22 cellular contexts compared by ENCODE assay signal in the genomic region with DNA sequence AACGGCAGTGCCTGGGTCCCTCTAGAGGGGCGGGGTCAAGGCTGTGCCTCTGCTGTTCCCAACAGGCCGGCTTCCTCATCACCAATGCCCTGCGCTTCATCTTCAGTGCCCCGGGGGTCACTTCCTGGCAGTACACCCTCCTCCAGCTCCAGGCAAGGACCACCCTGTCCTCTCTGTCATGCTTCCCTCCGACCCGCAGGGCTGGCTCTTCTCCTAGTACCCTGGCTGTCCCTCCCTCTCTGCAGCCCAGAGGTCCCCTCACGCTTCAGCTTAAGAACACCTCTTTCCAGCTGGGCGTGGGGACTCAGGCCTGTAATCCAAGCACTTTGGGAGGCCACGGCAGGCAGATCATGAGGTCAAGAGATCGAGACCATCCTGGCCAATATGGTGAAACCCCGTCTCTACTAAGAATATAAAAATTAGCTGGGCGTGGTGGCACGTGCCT. TPM values are rescaled to one million over a fixed set of nuclear protein-coding genes. Genes with fewer than 3 reads are reported as not detected.
DNase-seq lines count a peak whose midpoint lies in the region; ATAC-seq and TF ChIP-seq lines count a peak whose summit lies in the region.
"Had no signal": no experiment of that assay in that cellular context is flagged by ENCODE, and none has a peak within 500 bp of the region (broad histone marks: within the 10 kb centered on the region; RNA-seq: fewer than 3 reads in every experiment).

No MANE protein-coding gene starts in this region.

- TF ChIP-seq CTCF in Peyer's patch (IDR thresholded peaks at IDR 0.05) (no peak), transverse colon (IDR thresholded peaks at IDR 0.05) (no peak)

- POLR2A ChIA-PET in naive thymus-derived CD4-positive, alpha-beta T cell (lab: Charles Lee), result no interaction called here

- H3K9me3 ChIP-seq in right cardiac atrium (ENCODE audit: control insufficient read depth, low read length) (no peaks in the 10 kb centered on the region), Peyer's patch (no peaks in the 10 kb centered on the region), transverse colon (no peaks in the 10 kb centered on the region)
- no peaks in the 10 kb centered on the region for H3K9me3 ChIP-seq in naive thymus-derived CD4-positive, alpha-beta T cell (ENCODE audit: control insufficient read depth in 2 of 3, low read length in 3 of 3)
- H3K9me3 ChIP-seq: adrenal gland, esophagus squamous epithelium had no signal

- no peak overlapping the region for H3K4me3 ChIP-seq in right cardiac atrium (ENCODE audit: low read length)
- no peak overlapping the region for H3K4me3 ChIP-seq in Peyer's patch
- no peak overlapping the region for H3K4me3 ChIP-seq in naive thymus-derived CD4-positive, alpha-beta T cell (ENCODE audit: low read length)
- no peak overlapping the region for H3K4me3 ChIP-seq in transverse colon
- H3K4me3 ChIP-seq: adrenal gland, esophagus squamous epithelium, neural progenitor cell had no signal

- TF ChIP-seq EP300 in transverse colon (IDR thresholded peaks at IDR 0.05; ENCODE audit: low read depth), result no peak

- no peaks in the 10 kb centered on the region for H3K27me3 Mint-ChIP-seq in naive thymus-derived CD4-positive, alpha-beta T cell
- H3K27me3 Mint-ChIP-seq: progenitor cell of endocrine pancreas had no signal

- no peaks in the 10 kb centered on the region for H3K9me3 Mint-ChIP-seq in naive thymus-derived CD4-positive, alpha-beta T cell
- H3K9me3 Mint-ChIP-seq: neural progenitor cell, WTC11 had no signal

- ATAC-seq in Right ventricle myocardium inferior (no peak), right cardiac atrium (no peak)
- no peak for ATAC-seq in naive thymus-derived CD4-positive, alpha-beta T cell
- ATAC-seq: WTC11 had no signal

- H3K4me1 ChIP-seq in right cardiac atrium (ENCODE audit: control insufficient read depth, insufficient read depth, low read length) (peaks cover 8% of the 10 kb centered on the region), Peyer's patch (peaks cover 0 to 33% (median 6%) of the 10 kb centered on the region in 4 donors), transverse colon (peaks cover 0 to 29% (median 12%) of the 10 kb centered on the region in 4 donors)
- H3K4me1 ChIP-seq in naive thymus-derived CD4-positive, alpha-beta T cell (ENCODE audit: control insufficient read depth in 2 of 2, insufficient read depth in 2 of 2, low read length in 2 of 2), result peaks cover 16 to 25% of the 10 kb centered on the region in 2 donors
- H3K4me1 ChIP-seq: neural progenitor cell had no signal

- peaks cover 0 to 21% (median 11%) of the 10 kb centered on the region in 5 donors for H3K36me3 Mint-ChIP-seq in naive thymus-derived CD4-positive, alpha-beta T cell

- CTCF ChIA-PET in naive thymus-derived CD4-positive, alpha-beta T cell (lab: Charles Lee), result interaction anchor here (1.0 to 1.3 kb wide), 2 partner anchors 33 to 378 kb away, joined by 3 to 4 read pairs; a partner anchor contains a TSS

- TF ChIP-seq POLR2A in Peyer's patch (IDR thresholded peaks at IDR 0.05) (no peak), transverse colon (IDR thresholded peaks at IDR 0.05) (no peak)

- H3K36me3 ChIP-seq in Peyer's patch, result peaks cover 0 to 41% (median 0%) of the 10 kb centered on the region in 3 donors
- peaks cover 0 to 52% (median 5%) of the 10 kb centered on the region in 3 experiments for H3K36me3 ChIP-seq in naive thymus-derived CD4-positive, alpha-beta T cell (ENCODE audit: control insufficient read depth in 2 of 3, insufficient read depth in 3 of 3, low read length in 3 of 3)
- H3K36me3 ChIP-seq in transverse colon, result peaks cover 0 to 18% (median 0%) of the 10 kb centered on the region in 4 donors
- H3K36me3 ChIP-seq: neural progenitor cell had no signal

- H3K27ac Mint-ChIP-seq in naive thymus-derived CD4-positive, alpha-beta T cell, result peak overlapping the region in 5 of 9 donors; percentile 18 to 95 (median 73)
- H3K27ac Mint-ChIP-seq: neural progenitor cell, progenitor cell of endocrine pancreas, WTC11 had no signal

- H3K27ac ChIP-seq in right cardiac atrium (ENCODE audit: low read length) (no peak overlapping the region), Peyer's patch (peak overlapping the region in 3 of 4 donors; percentile 60 to 78 (median 71)), transverse colon (peak overlapping the region in 3 of 4 donors; percentile 37 to 75 (median 72))
- no peak overlapping the region for H3K27ac ChIP-seq in naive thymus-derived CD4-positive, alpha-beta T cell (ENCODE audit: low read depth, low read length)
- H3K27ac ChIP-seq: brain microvascular endothelial cell, C4-2B, esophagus squamous epithelium, neural progenitor cell had no signal

- in situ Hi-C loops in transverse colon (cut with MboI; ENCODE audit: low pct_ligation_motif_present in 1 of 4, low pct_unique_long_range_greater_than_20kb in 1 of 4, low sequenced_read_pairs in 3 of 4), result no loop called here

- DNase-seq in Right ventricle myocardium inferior (ENCODE audit: missing footprints) (peak; percentile 51), right cardiac atrium (no peak), Peyer's patch (no peak), transverse colon (no peak), T-helper 1 cell (no peak), NCI-H1930 (lab: John Stamatoyannopoulos, UW) (no peak)
- no peak for DNase-seq in naive thymus-derived CD4-positive, alpha-beta T cell
- DNase-seq: activated effector memory CD4-positive, alpha-beta T cell treated with Interleukin-2 at 50 U/mL for 16 hours; adrenal gland; brain microvascular endothelial cell; cortex of kidney; DMS 273 treated with DMSO at 0.1 percent for 48 hours; esophagus squamous epithelium; NCI-H1105 treated with DMSO at 0.1 percent for 48 hours; NCI-H2029 treated with DMSO at 0.1 percent for 48 hours; NCI-H345; NCI-H748 treated with DMSO at 0.1 percent for 48 hours; T-helper 9 cell had no signal

- H3K4me1 Mint-ChIP-seq in naive thymus-derived CD4-positive, alpha-beta T cell, result peaks cover 18 to 35% (median 24%) of the 10 kb centered on the region in 7 donors

- no peaks in the 10 kb centered on the region for H3K27me3 ChIP-seq in right cardiac atrium (ENCODE audit: control insufficient read depth, insufficient read depth)
- H3K27me3 ChIP-seq in Peyer's patch, result no peaks in the 10 kb centered on the region
- no peaks in the 10 kb centered on the region for H3K27me3 ChIP-seq in naive thymus-derived CD4-positive, alpha-beta T cell (ENCODE audit: control insufficient read depth in 2 of 2, insufficient read depth in 2 of 2, low read length in 2 of 2)
- H3K27me3 ChIP-seq in transverse colon, result no peaks in the 10 kb centered on the region
- H3K27me3 ChIP-seq: adrenal gland, brain microvascular endothelial cell, esophagus squamous epithelium, neural progenitor cell had no signal

- intact Hi-C loops in Right ventricle myocardium inferior (cut with DNase I), result no loop called here
- intact Hi-C loops in right cardiac atrium (cut with DNase I), result no loop called here
- intact Hi-C loops in naive thymus-derived CD4-positive, alpha-beta T cell (cut with micrococcal nuclease), result no loop called here
- intact Hi-C loops in transverse colon (cut with DNase I; ENCODE audit: low total_unique reads), result no loop called here

- WGBS in right cardiac atrium, result 80% methylated on average over 14 of the region's 14 CpGs
- 76% methylated on average over 13 of the region's 14 CpGs; no CpG with 5 or more reads in 1 of the 2 donors for WGBS in transverse colon (ENCODE audit: low coverage in 1 of 2), 2 donors

- peak overlapping the region in 1 of 10 donors; percentile 43 for H3K4me3 Mint-ChIP-seq in naive thymus-derived CD4-positive, alpha-beta T cell
- H3K4me3 Mint-ChIP-seq: neural progenitor cell, WTC11 had no signal

RNA-seq across cellular contexts. Expression of a gene that starts 25.8 kb away (rescaled TPM):
- total RNA-seq in Right ventricle myocardium inferior, result 39.1 TPM
- 10 to 100 TPM; 38.0 to 50.4 (median 46.4) TPM for total RNA-seq in right cardiac atrium
- polyA plus RNA-seq in right cardiac atrium, result 25.9 TPM
- total RNA-seq in Peyer's patch, result 10 to 100 TPM; 12.4 to 24.0 (median 17.3) TPM
- 1 to 10 TPM in 2 of 5 experiments, under 1 TPM in 3; 0.22 to 1.2 (median 0.92) TPM for total RNA-seq in naive thymus-derived CD4-positive, alpha-beta T cell
- under 1 TPM in 1 of 2 donors, not detected in 1; 0.28 TPM for polyA plus RNA-seq in naive thymus-derived CD4-positive, alpha-beta T cell
- total RNA-seq in transverse colon, result 100 to 1,000 TPM in 1 of 4 donors, 10 to 100 TPM in 3; 16.5 to 128 (median 24.8) TPM

RNA-seq across cellular contexts. Expression of a gene that starts 26.8 kb away (rescaled TPM):
- total RNA-seq in Right ventricle myocardium inferior, result 6.1 TPM
- total RNA-seq in right cardiac atrium, result 1 to 10 TPM; 5.9 to 7.1 (median 6.8) TPM
- 9.6 TPM for polyA plus RNA-seq in right cardiac atrium
- 10 to 100 TPM; 47.9 to 89.5 (median 80.0) TPM for total RNA-seq in Peyer's patch
- 10 to 100 TPM; 36.2 to 62.9 (median 56.0) TPM for total RNA-seq in naive thymus-derived CD4-positive, alpha-beta T cell
- 10 to 100 TPM; 64.6 to 85.0 TPM for polyA plus RNA-seq in naive thymus-derived CD4-positive, alpha-beta T cell
- total RNA-seq in transverse colon, result 100 to 1,000 TPM in 1 of 4 donors, 10 to 100 TPM in 3; 36.6 to 105 (median 61.2) TPM

RNA-seq across cellular contexts. Expression of a gene that starts 33.1 kb away (rescaled TPM):
- total RNA-seq in Right ventricle myocardium inferior (50.3 TPM), right cardiac atrium (10 to 100 TPM; 40.3 to 54.6 (median 50.3) TPM), Peyer's patch (100 to 1,000 TPM; 114 to 340 (median 178) TPM), transverse colon (100 to 1,000 TPM; 128 to 708 (median 280) TPM)
- polyA plus RNA-seq in right cardiac atrium, result 41.0 TPM
- total RNA-seq in naive thymus-derived CD4-positive, alpha-beta T cell, result 10 to 100 TPM; 74.1 to 97.2 (median 81.9) TPM
- 10 to 100 TPM; 11.7 to 27.2 TPM for polyA plus RNA-seq in naive thymus-derived CD4-positive, alpha-beta T cell

RNA-seq across cellular contexts. Expression of a gene that starts 36.0 kb away (rescaled TPM):
- total RNA-seq in Right ventricle myocardium inferior, result 4.1 TPM
- 10 to 100 TPM in 1 of 4 donors, 1 to 10 TPM in 3; 5.7 to 10.4 (median 7.6) TPM for total RNA-seq in right cardiac atrium
- polyA plus RNA-seq in right cardiac atrium, result 8.6 TPM
- total RNA-seq in Peyer's patch, result 100 to 1,000 TPM; 221 to 563 (median 300) TPM
- 10 to 100 TPM; 22.4 to 55.7 (median 33.7) TPM for total RNA-seq in naive thymus-derived CD4-positive, alpha-beta T cell
- 10 to 100 TPM in 1 of 2 donors, 1 to 10 TPM in 1; 9.2 to 12.8 TPM for polyA plus RNA-seq in naive thymus-derived CD4-positive, alpha-beta T cell
- total RNA-seq in transverse colon, result 1,000 to 10,000 TPM in 1 of 4 donors, 100 to 1,000 TPM in 3; 326 to 1,573 (median 641) TPM

Comparison
In these comparisons a context has a peak if more than half of its experiments do, and no peak if none do; other contexts are left out.
1. H3K27ac ChIP-seq: peak in Peyer's patch (3 of 4) and transverse colon (3 of 4); none in right cardiac atrium (single experiment) and naive thymus-derived CD4-positive, alpha-beta T cell (single experiment).
2. RNA of a gene that starts 25.8 kb away (total RNA-seq): 38.0 to 50.4 TPM in right cardiac atrium, 39.1 TPM in Right ventricle myocardium inferior (single experiment), 16.5 to 128 TPM in transverse colon and 12.4 to 24.0 TPM in Peyer's patch; 0.22 to 1.2 TPM in naive thymus-derived CD4-positive, alpha-beta T cell; every median in the first group is over 4 times any median in the second.